35 cellular contexts compared by ENCODE assay signal in the genomic region with DNA sequence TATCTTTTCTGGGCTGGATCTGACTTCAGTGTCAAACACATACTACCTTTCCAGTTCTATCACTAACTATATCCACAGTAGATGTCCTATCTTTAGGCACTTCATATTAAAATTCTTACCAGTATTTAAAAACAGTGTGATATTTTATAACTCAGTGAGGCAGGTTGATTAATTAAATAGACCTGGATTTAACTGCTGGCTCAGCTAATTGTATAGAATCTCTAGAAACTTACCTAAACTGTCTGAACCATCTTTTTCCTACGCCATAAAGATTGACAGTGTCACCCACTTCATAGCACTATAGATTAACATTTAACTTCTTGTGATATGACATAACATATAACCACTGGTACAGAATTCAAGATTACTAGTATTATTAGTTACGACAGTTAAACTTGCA.
"Had no signal": no experiment of that assay in that cellular context is flagged by ENCODE, and none has a peak within 500 bp of the region (broad histone marks: within the 10 kb centered on the region; RNA-seq: fewer than 3 reads in every experiment).

No MANE protein-coding gene starts in this region.

- DNase-seq: Karpas-422, Kasumi-1, MG63, MM.1S, MV-4-11, NCI-H1048, NCI-H1092, NCI-H1092 treated with DMSO at 0.1 percent for 48 hours, NCI-H1105, NCI-H1105 treated with DMSO at 0.1 percent for 48 hours, NCI-H1417, NCI-H1417 treated with DMSO at 0.1 percent for 48 hours, NCI-H1436, NCI-H1436 treated with DMSO at 0.1 percent for 48 hours, NCI-H146, NCI-H1694, NCI-H1694 treated with DMSO at 0.1 percent for 48 hours, NCI-H187, NCI-H187 treated with DMSO at 0.1 percent for 48 hours, NCI-H1930, NCI-H2029, NCI-H2029 treated with DMSO at 0.1 percent for 48 hours, NCI-H2081, NCI-H2081 treated with DMSO at 0.1 percent for 48 hours, NCI-H2107, NCI-H2171, NCI-H2171 treated with DMSO at 0.1 percent for 48 hours, NCI-H2227 treated with DMSO at 0.1 percent for 48 hours, NCI-H226, NCI-H345, NCI-H446, NCI-H446 treated with DMSO at 0.1 percent for 48 hours, NCI-H510A, NCI-H510A treated with DMSO at 0.1 percent for 48 hours, NCI-H524 treated with DMSO at 0.1 percent for 48 hours had no signal

- H3K36me3 ChIP-seq: MG63 had no signal

- H3K4me3 ChIP-seq: MG63 had no signal

- H3K9me3 ChIP-seq: MG63 had no signal

- H3K27me3 ChIP-seq: MG63 had no signal
